17 cellular contexts compared by ENCODE assay signal in the genomic region with DNA sequence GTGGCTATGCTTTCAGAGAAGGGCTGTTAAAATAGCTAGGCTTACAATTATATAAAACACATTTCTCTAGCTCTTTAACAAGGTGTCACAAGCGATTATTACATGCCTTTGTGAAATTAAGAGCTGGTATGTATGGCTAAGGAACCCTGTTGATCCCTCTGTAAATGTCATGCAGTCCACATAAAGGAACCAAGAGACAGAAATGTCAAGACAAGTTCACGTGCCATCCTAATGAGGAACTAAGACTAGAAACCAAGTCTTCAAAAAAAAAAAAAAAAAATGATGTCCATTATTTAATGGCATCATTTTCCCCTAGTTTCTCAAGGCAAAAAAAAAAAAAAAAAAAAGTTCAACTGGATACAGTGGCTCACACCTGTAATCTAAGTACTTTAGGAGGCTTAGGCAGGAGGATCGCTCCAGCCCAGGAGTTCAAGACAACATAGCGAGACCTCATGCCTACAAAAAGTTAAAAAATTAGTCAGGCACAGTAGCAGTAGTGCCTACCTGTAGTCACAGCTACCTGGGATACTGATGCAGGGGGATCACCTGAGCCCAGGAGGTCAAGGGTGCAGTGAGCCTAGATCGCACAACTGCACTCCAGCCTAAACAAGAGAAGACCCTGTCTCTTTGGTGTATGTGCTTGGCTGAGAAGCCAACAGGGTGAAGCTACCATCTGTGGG.
DNase-seq lines count a peak whose midpoint lies in the region; ATAC-seq lines count a peak whose summit lies in the region.
"Had no signal": no experiment of that assay in that cellular context is flagged by ENCODE, and none has a peak within 500 bp of the region (broad histone marks: within the 10 kb centered on the region; RNA-seq: fewer than 3 reads in every experiment).

No MANE protein-coding gene starts in this region.

- H3K4me3 Mint-ChIP-seq in central memory CD8-positive, alpha-beta T cell, result no peak overlapping the region
- H3K4me3 Mint-ChIP-seq: activated naive CD8-positive, alpha-beta T cell treated with anti-CD3 and anti-CD28 coated beads, Interleukin-2, amount 50 U/mL, for 24 hours; naive thymus-derived CD4-positive, alpha-beta T cell had no signal

- in situ Hi-C loops in GM23248 (cut with MboI), result no loop called here

- peaks cover 100% of the 10 kb centered on the region for H3K79me2 ChIP-seq in GM23248 (ENCODE audit: insufficient read depth)

- no peaks in the 10 kb centered on the region for H3K36me3 ChIP-seq in GM23248 (ENCODE audit: low read depth)
- H3K36me3 ChIP-seq: heart left ventricle, sigmoid colon had no signal

- no peak overlapping the region for H3K4me2 ChIP-seq in GM23248 (ENCODE audit: unreplicated experiment)

- no peaks in the 10 kb centered on the region for H3K9me3 ChIP-seq in GM23248 (ENCODE audit: low read depth)
- H3K9me3 ChIP-seq: heart left ventricle, sigmoid colon had no signal

- H4K20me1 ChIP-seq in GM23248 (ENCODE audit: insufficient read depth), result peaks cover 30% of the 10 kb centered on the region; the same call in 1 of the 2 replicates

- WGBS in GM23248 (ENCODE audit: low coverage in 1 of 2, low lambda C conversion rate in 2 of 2, missing lambda C conversion rate in 2 of 2), 2 experiments, result 76 to 79% methylated on average over 5 of the region's 5 CpGs

- H3K9me2 ChIP-seq in GM23248 (ENCODE audit: insufficient read depth), result no peaks in the 10 kb centered on the region

- H3K27me3 ChIP-seq in GM23248 (replicated peaks; ENCODE audit: insufficient read depth), result no peaks in the 10 kb centered on the region
- H3K27me3 ChIP-seq: heart left ventricle, sigmoid colon had no signal

- H3F3A ChIP-seq in GM23248 (ENCODE audit: insufficient read depth), result no peaks in the 10 kb centered on the region

- ATAC-seq in GM18511 (IDR thresholded peaks at IDR 0.05; ENCODE audit: unreplicated experiment) (peak; percentile 82), GM21723 (IDR thresholded peaks at IDR 0.05; ENCODE audit: unreplicated experiment) (peak; percentile 85), HG03442 (IDR thresholded peaks at IDR 0.05; ENCODE audit: unreplicated experiment) (peak; percentile 47), HG03095 (IDR thresholded peaks at IDR 0.05; ENCODE audit: unreplicated experiment) (no peak)
- ATAC-seq in central memory CD8-positive, alpha-beta T cell (replicated peaks; ENCODE audit: extremely low read depth, poor library complexity, severe bottlenecking), result no peak
- no peak for ATAC-seq in stimulated activated naive CD8-positive, alpha-beta T cell treated with anti-CD3 and anti-CD28 coated beads, Interleukin-15, Interleukin-2, amounts not matched to agents 100 U/mL and 50 U/mL, for 24 hours
- ATAC-seq: activated naive CD8-positive, alpha-beta T cell treated with anti-CD3 and anti-CD28 coated beads, Interleukin-2, amount 50 U/mL, for 24 hours; heart left ventricle; left cardiac atrium; naive thymus-derived CD4-positive, alpha-beta T cell had no signal

- peaks cover 3% of the 10 kb centered on the region for H3K36me3 Mint-ChIP-seq in central memory CD8-positive, alpha-beta T cell (ENCODE audit: insufficient read depth)

- no peak overlapping the region for H3K4me3 ChIP-seq in GM23248
- H3K4me3 ChIP-seq: heart left ventricle, sigmoid colon had no signal

- no peak overlapping the region for H2AFZ ChIP-seq in GM23248

- no peak overlapping the region for H3K27ac ChIP-seq in GM23248
- H3K27ac ChIP-seq: heart left ventricle, sigmoid colon had no signal

- no peaks in the 10 kb centered on the region for H3K9me3 Mint-ChIP-seq in central memory CD8-positive, alpha-beta T cell
- H3K9me3 Mint-ChIP-seq: naive thymus-derived CD4-positive, alpha-beta T cell had no signal

- no peak for DNase-seq in central memory CD8-positive, alpha-beta T cell (ENCODE audit: low spot score in 2 of 2)
- no peak for DNase-seq in stimulated activated naive CD8-positive, alpha-beta T cell treated with anti-CD3 and anti-CD28 coated beads, Interleukin-15, Interleukin-2, amounts not matched to agents 100 U/mL and 50 U/mL, for 24 hours
- DNase-seq in GM23248, result no peak
- DNase-seq in stimulated activated CD4-positive, alpha-beta T cell treated with anti-CD3 and anti-CD28 coated beads, Interleukin-4, amount 100 ng/mL, for 4 hours, result no peak
- DNase-seq: activated naive CD8-positive, alpha-beta T cell treated with anti-CD3 and anti-CD28 coated beads, Interleukin-2, amount 50 U/mL, for 24 hours; activated T-cell treated with anti-CD3 and anti-CD28 coated beads for 4 hours; EL; heart left ventricle; left cardiac atrium; naive thymus-derived CD4-positive, alpha-beta T cell; NCI-H1694 treated with DMSO at 0.1 percent for 48 hours; NCI-H774; sigmoid colon had no signal

- H3K9ac ChIP-seq in GM23248, result no peak overlapping the region

- no peaks in the 10 kb centered on the region for H3K4me1 ChIP-seq in GM23248 (ENCODE audit: insufficient read depth)

- no peaks in the 10 kb centered on the region for H3K27me3 Mint-ChIP-seq in central memory CD8-positive, alpha-beta T cell
- H3K27me3 Mint-ChIP-seq: activated naive CD8-positive, alpha-beta T cell treated with anti-CD3 and anti-CD28 coated beads, Interleukin-2, amount 50 U/mL, for 24 hours; naive thymus-derived CD4-positive, alpha-beta T cell had no signal

- peak overlapping the region; percentile 29 for H3K27ac Mint-ChIP-seq in central memory CD8-positive, alpha-beta T cell (ENCODE audit: low read depth)
- H3K27ac Mint-ChIP-seq: activated naive CD8-positive, alpha-beta T cell treated with anti-CD3 and anti-CD28 coated beads, Interleukin-2, amount 50 U/mL, for 24 hours had no signal

- H3K4me1 Mint-ChIP-seq in central memory CD8-positive, alpha-beta T cell, result peaks cover 68% of the 10 kb centered on the region

Comparison
In these comparisons a context has a peak if more than half of its experiments do, and no peak if none do; other contexts are left out.
1. ATAC-seq: peak in GM18511 (single experiment), GM21723 (single experiment) and HG03442 (single experiment); none in central memory CD8-positive, alpha-beta T cell (single experiment), HG03095 (single experiment) and stimulated activated naive CD8-positive, alpha-beta T cell treated with anti-CD3 and anti-CD28 coated beads, Interleukin-15, Interleukin-2, amounts not matched to agents 100 U/mL and 50 U/mL, for 24 hours (single experiment).